23 cellular contexts compared by ENCODE assay signal in genomic region chr9:35271637-35272036, GRCh38.
"Had no signal": no experiment of that assay in that cellular context is flagged by ENCODE, and none has a peak within 500 bp of the region (broad histone marks: within the 10 kb centered on the region; RNA-seq: fewer than 3 reads in every experiment).

No MANE protein-coding gene starts in this region.

- H3K9me3 ChIP-seq: MG63, SJCRH30 had no signal

- FAIRE-seq: HepG2 had no signal

- ATAC-seq: HepG2, Panc1, PC-3, Right ventricle myocardium inferior, SK-N-SH treated with all-trans-retinoic acid at 6 μM for 48 hours had no signal

- H3K4me1 ChIP-seq: SJCRH30 had no signal

- H3K36me3 ChIP-seq: MG63, SJCRH30 had no signal

- DNase-seq: IMR-90, Karpas-422, KG1, MG63, NCI-H1092 treated with DMSO at 0.1 percent for 48 hours, NCI-H1436, NCI-H187, NCI-H2029, NCI-H2081 treated with DMSO at 0.1 percent for 48 hours, NCI-H2171, NCI-H226, NCI-H446, NCI-H510A, NCI-H524 treated with DMSO at 0.1 percent for 48 hours, NCI-H69, NCI-H774, PC-3, SHP77 treated with DMSO at 0.1 percent for 48 hours, SJCRH30 had no signal

- H3K27me3 ChIP-seq: MG63, SJCRH30 had no signal

- H3K27ac ChIP-seq: SJCRH30 had no signal

- H3K4me3 ChIP-seq: MG63, SJCRH30 had no signal
